In genomic region chr3:152375546-152375945, GRCh38 we compare ENCODE assay signal across 13 cellular contexts.
DNase-seq lines count a peak whose midpoint lies in the region; ATAC-seq, FAIRE-seq and TF ChIP-seq lines count a peak whose summit lies in the region.
"Had no signal": no experiment of that assay in that cellular context is flagged by ENCODE, and none has a peak within 500 bp of the region (broad histone marks: within the 10 kb centered on the region; RNA-seq: fewer than 3 reads in every experiment).

No MANE protein-coding gene starts in this region.

- no peak overlapping the region for H4K91ac ChIP-seq in IMR-90 (ENCODE audit: insufficient read depth, low read depth, low read length)

- no peaks in the 10 kb centered on the region for H3K27me3 ChIP-seq in CD8-positive, alpha-beta memory T cell (ENCODE audit: insufficient read depth, low read length, poor library complexity, severe bottlenecking)
- H3K27me3 ChIP-seq in IMR-90 (ENCODE audit: control insufficient read depth, insufficient read depth, low read length) (no peaks in the 10 kb centered on the region), K562 (ENCODE audit: control insufficient read depth in 2 of 2, insufficient read depth in 2 of 2, low read length in 2 of 2) (no peaks in the 10 kb centered on the region), neutrophil (no peaks in the 10 kb centered on the region)
- H3K27me3 ChIP-seq: ovary, thyroid gland had no signal

- no peaks in the 10 kb centered on the region for H3K9me3 Mint-ChIP-seq in CD8-positive, alpha-beta memory T cell
- peaks cover 9% of the 10 kb centered on the region for H3K9me3 Mint-ChIP-seq in progenitor cell of endocrine pancreas (ENCODE audit: low read depth)

- peak overlapping the region; percentile 82 for H2BK5ac ChIP-seq in IMR-90 (ENCODE audit: low read depth, low read length, poor library complexity, severe bottlenecking)

- H3K36me3 Mint-ChIP-seq in CD8-positive, alpha-beta memory T cell, result peaks cover 16 to 68% (median 28%) of the 10 kb centered on the region in 3 donors
- peaks cover 6% of the 10 kb centered on the region for H3K36me3 Mint-ChIP-seq in progenitor cell of endocrine pancreas (ENCODE audit: insufficient read depth)

- H4K20me1 ChIP-seq in IMR-90 (ENCODE audit: insufficient read depth, low read length), result peaks cover 45% of the 10 kb centered on the region
- H4K20me1 ChIP-seq in K562 (replicated peaks; ENCODE audit: control insufficient read depth, insufficient read depth, low read length), result peaks cover 11% of the 10 kb centered on the region; the same call in 1 of the 2 replicates

- H2BK120ac ChIP-seq in IMR-90 (ENCODE audit: low read depth, low read length), result no peak overlapping the region

- no peaks in the 10 kb centered on the region for H3K9me3 ChIP-seq in CD8-positive, alpha-beta memory T cell (ENCODE audit: low read length)
- no peaks in the 10 kb centered on the region for H3K9me3 ChIP-seq in IMR-90 (ENCODE audit: control insufficient read depth, insufficient read depth, low read length)
- no peaks in the 10 kb centered on the region for H3K9me3 ChIP-seq in K562 (replicated peaks; ENCODE audit: control insufficient read depth, insufficient read depth, low read depth, low read length)
- H3K9me3 ChIP-seq in neutrophil, result no peaks in the 10 kb centered on the region
- H3K9me3 ChIP-seq: ovary, thyroid gland had no signal

- TF ChIP-seq RAD21 in IMR-90 (IDR thresholded peaks at IDR 0.05; ENCODE audit: low read length) (no peak), K562 (CRISPR knock-in tag; conservative IDR thresholded peaks at IDR 0.05 in 1 of 2, IDR thresholded peaks at IDR 0.05 in 1 of 2) (no peak)

- TF ChIP-seq POLR2A in IMR-90 (IDR thresholded peaks at IDR 0.05; ENCODE audit: low read depth, low read length), result no peak
- no peak for TF ChIP-seq POLR2A in K562 (conservative IDR thresholded peaks at IDR 0.05)

- dilution Hi-C loops in IMR-90 (cut with HindIII; ENCODE audit: low sequenced_read_pairs, unreplicated experiment), result no loop called here

- ATAC-seq in IMR-90 (ENCODE audit: low read depth) (no peak), K562 (peak; percentile 46)

- H3K14ac ChIP-seq in IMR-90 (replicated peaks; ENCODE audit: low read depth, low read length), result 0 out of 2 replicates have a peak overlapping the region, but pooled peaks have one; percentile 32

- peak overlapping the region; percentile 39; the same call in 1 of the 2 replicates for H2AK5ac ChIP-seq in IMR-90 (ENCODE audit: low read depth, low read length)

- H3K23ac ChIP-seq in IMR-90 (ENCODE audit: low read depth, low read length), result peak overlapping the region; percentile 52

- H3K4ac ChIP-seq in IMR-90 (ENCODE audit: low read depth, low read length), result 0 out of 2 replicates have a peak overlapping the region, but pooled peaks have one; percentile 8

- peaks cover 100% of the 10 kb centered on the region for H3K79me2 ChIP-seq in K562 (ENCODE audit: control insufficient read depth, insufficient read depth, low read length)

- no peak for DNase-seq in CD8-positive, alpha-beta memory T cell
- DNase-seq in IMR-90, result peak; percentile 67
- DNase-seq in K562 (ENCODE audit: extremely low read depth in 1 of 4, low spot score in 3 of 4), result peak in 1 of 4 experiments; percentile 24
- DNase-seq in GM10266 (ENCODE audit: extremely low spot score), result no peak
- DNase-seq in nucleus accumbens (lab: John Stamatoyannopoulos, UW), result no peak
- no peak for DNase-seq in progenitor cell of endocrine pancreas (ENCODE audit: low spot score, unreplicated experiment)
- no peak for DNase-seq in GM20000 (ENCODE audit: low spot score)
- DNase-seq: activated CD4-positive, CD25-positive, alpha-beta regulatory T cell treated with anti-CD3 and anti-CD28 coated beads, Interleukin-2, amount 50 U/mL, for 72 hours; DMS53; kidney; ovary; thyroid gland had no signal

- H3K9me1 ChIP-seq in IMR-90 (ENCODE audit: insufficient read depth, low read length) (peaks cover 11% of the 10 kb centered on the region), K562 (ENCODE audit: control insufficient read depth, insufficient read depth, low read length) (peaks cover 4% of the 10 kb centered on the region)

- CTCF ChIA-PET in CD8-positive, alpha-beta memory T cell (lab: Charles Lee), result no interaction called here
- CTCF ChIA-PET in IMR-90 (lab: Yijun Ruan, JAX) (interaction anchor here (1.3 kb wide), 1 partner anchor 304 kb away, joined by 4 read pairs; no protein-coding TSS in a partner anchor), K562 (lab: Yijun Ruan, JAX; ENCODE audit: low intra/inter-chr PET ratio) (no interaction called here)

- no peak overlapping the region; the same call in 2 of the 3 replicates for H2BK15ac ChIP-seq in IMR-90 (ENCODE audit: low read depth, low read length)

- H2AFZ ChIP-seq in IMR-90 (replicated peaks; ENCODE audit: low read length, poor library complexity) (no peak overlapping the region), K562 (ENCODE audit: low read depth, low read length) (no peak overlapping the region)

- no peak overlapping the region for H3K9ac ChIP-seq in IMR-90 (ENCODE audit: low read depth, low read length)
- no peak overlapping the region for H3K9ac ChIP-seq in K562 (ENCODE audit: insufficient read depth in 1 of 2, low read depth in 2 of 2, low read length in 2 of 2)

- H4K5ac ChIP-seq in IMR-90 (ENCODE audit: low read depth, low read length), result peak overlapping the region; percentile 64; the same call in 1 of the 2 replicates

- no peak overlapping the region for H3K4me3 ChIP-seq in CD8-positive, alpha-beta memory T cell (ENCODE audit: low read length)
- H3K4me3 ChIP-seq in IMR-90 (ENCODE audit: insufficient read depth, low read depth, low read length) (no peak overlapping the region), K562 (no peak overlapping the region), neutrophil (ENCODE audit: low read depth in 1 of 2, low read length in 1 of 2) (no peak overlapping the region)
- H3K4me3 ChIP-seq: ovary, thyroid gland had no signal

- H3K4me2 ChIP-seq in IMR-90 (ENCODE audit: low read depth, low read length), result no peak overlapping the region
- H3K4me2 ChIP-seq in K562 (ENCODE audit: insufficient read depth, low read length), result no peak overlapping the region

- H3K4me3 Mint-ChIP-seq in CD8-positive, alpha-beta memory T cell, result peak overlapping the region in 2 of 7 donors; percentile 1 to 12
- H3K4me3 Mint-ChIP-seq in progenitor cell of endocrine pancreas (ENCODE audit: low read depth), result no peak overlapping the region

- H3K27ac Mint-ChIP-seq in CD8-positive, alpha-beta memory T cell, result peak overlapping the region in 6 of 8 donors; percentile 9 to 57 (median 52)
- no peak overlapping the region for H3K27ac Mint-ChIP-seq in progenitor cell of endocrine pancreas

- peaks cover 10 to 51% of the 10 kb centered on the region in 2 experiments for H3K79me1 ChIP-seq in IMR-90 (ENCODE audit: low read depth in 1 of 2, low read length in 2 of 2)

- H3K56ac ChIP-seq in IMR-90 (ENCODE audit: extremely low read depth, insufficient read depth, low read length), result no peak overlapping the region

- BruUV-seq in IMR-90 (replicated peaks; lab: Mats Ljungman, UMichigan) (no TSS peak), K562 (replicated peaks; lab: Mats Ljungman, UMichigan) (no TSS peak)

- no peak overlapping the region for H2AK9ac ChIP-seq in IMR-90 (replicated peaks; ENCODE audit: low read depth, low read length, poor library complexity)

- no peak for TF ChIP-seq EP300 in K562 (IDR thresholded peaks at IDR 0.05; ENCODE audit: low read length)

- H3K27me3 Mint-ChIP-seq in CD8-positive, alpha-beta memory T cell, result no peaks in the 10 kb centered on the region
- H3K27me3 Mint-ChIP-seq in progenitor cell of endocrine pancreas, result no peaks in the 10 kb centered on the region

- H4K8ac ChIP-seq in IMR-90 (ENCODE audit: low read depth in 2 of 2, low read length in 2 of 2), result no peak overlapping the region; a peak in 1 of 4 replicates

- no CpG with 5 or more reads among the region's 3 CpGs for WGBS in IMR-90 (ENCODE audit: extremely low coverage in 2 of 2, insufficient read length in 1 of 2), 2 experiments
- WGBS in K562 (ENCODE audit: insufficient coverage, low coverage, missing lambda C conversion rate), result 44% methylated on average over 3 of the region's 3 CpGs

- peak overlapping the region; percentile 54 for H3K18ac ChIP-seq in IMR-90 (ENCODE audit: low read depth, low read length)

- POLR2A ChIA-PET in CD8-positive, alpha-beta memory T cell (lab: Charles Lee), result no interaction called here
- POLR2A ChIA-PET in IMR-90 (lab: Charles Lee; ENCODE audit: unreplicated experiment), result no interaction called here
- POLR2A ChIA-PET in K562 (lab: Yijun Ruan, JAX), result interaction anchor here (1.3 kb wide), 1 partner anchor 10 kb away, joined by 4 read pairs; no protein-coding TSS in a partner anchor

- intact Hi-C loops in IMR-90 (cut with micrococcal nuclease), result no loop called here
- intact Hi-C loops in K562 (cut with micrococcal nuclease), result no loop called here

- FAIRE-seq in K562 (lab: Jason Lieb, UNC), result no peak

- no peak overlapping the region for H2BK20ac ChIP-seq in IMR-90 (ENCODE audit: low read depth, low read length)

- H3K4me1 Mint-ChIP-seq in CD8-positive, alpha-beta memory T cell, result peaks cover 83 to 99% (median 96%) of the 10 kb centered on the region in 3 donors
- peaks cover 3% of the 10 kb centered on the region for H3K4me1 Mint-ChIP-seq in progenitor cell of endocrine pancreas (ENCODE audit: low read depth)

- H3K4me1 ChIP-seq in CD8-positive, alpha-beta memory T cell (ENCODE audit: insufficient read depth, low read length), result peaks cover 70% of the 10 kb centered on the region
- H3K4me1 ChIP-seq in IMR-90 (ENCODE audit: control insufficient read depth, insufficient read depth, low read length) (peaks cover 22% of the 10 kb centered on the region), K562 (replicated peaks in 1 of 2; ENCODE audit: control insufficient read depth in 2 of 2, insufficient read depth in 2 of 2, low read length in 2 of 2) (peaks cover 3 to 5% of the 10 kb centered on the region in 2 experiments), neutrophil (ENCODE audit: control insufficient read depth in 1 of 2, insufficient read depth in 1 of 2, low read depth in 1 of 2, low read length in 1 of 2) (peaks cover 65 to 70% of the 10 kb centered on the region in 2 experiments)

- no peak for TF ChIP-seq CTCF in IMR-90 (conservative IDR thresholded peaks at IDR 0.05; ENCODE audit: low read depth, low read length)
- no peak for TF ChIP-seq CTCF in K562 (IDR thresholded peaks at IDR 0.05 in 2 of 3, conservative IDR thresholded peaks at IDR 0.05 in 1 of 3; ENCODE audit: insufficient read depth in 2 of 3, low read depth in 1 of 3, low read length in 3 of 3)
- TF ChIP-seq CTCF in neutrophil (IDR thresholded peaks at IDR 0.05), result no peak
- no peak for TF ChIP-seq CTCF in GM10266 (IDR thresholded peaks at IDR 0.05; ENCODE audit: control insufficient read depth, insufficient read depth, low read depth, missing control alignments)
- no peak for TF ChIP-seq CTCF in progenitor cell of endocrine pancreas (IDR thresholded peaks at IDR 0.05; ENCODE audit: unreplicated experiment)
- TF ChIP-seq CTCF in GM20000 (IDR thresholded peaks at IDR 0.05; ENCODE audit: extremely low read depth, missing control alignments), result no peak

- H3K27ac ChIP-seq in CD8-positive, alpha-beta memory T cell (ENCODE audit: low read depth, low read length), result no peak overlapping the region
- H3K27ac ChIP-seq in IMR-90 (ENCODE audit: insufficient read depth, low read length), result peak overlapping the region; percentile 66; the same call in 1 of the 2 replicates
- no peak overlapping the region; the same call in 2 of the 3 replicates for H3K27ac ChIP-seq in K562 (ENCODE audit: extremely low read depth, low read depth, low read length)
- H3K27ac ChIP-seq in neutrophil, result peak overlapping the region; percentile 94
- H3K27ac ChIP-seq: ovary had no signal

- in situ Hi-C loops in IMR-90 (cut with MboI; ENCODE audit: low sequenced_read_pairs), result no loop called here
- in situ Hi-C loops in K562 (cut with MboI), result no loop called here

- H3K36me3 ChIP-seq in CD8-positive, alpha-beta memory T cell (ENCODE audit: insufficient read depth, low read length), result peaks cover 12% of the 10 kb centered on the region
- H3K36me3 ChIP-seq in IMR-90 (ENCODE audit: control insufficient read depth, insufficient read depth, low read length) (peaks cover 2% of the 10 kb centered on the region), K562 (ENCODE audit: control insufficient read depth, insufficient read depth, low read length) (peaks cover 26% of the 10 kb centered on the region; the same call in 1 of the 3 replicates), neutrophil (no peaks in the 10 kb centered on the region)
- H3K36me3 ChIP-seq: ovary, thyroid gland had no signal

Comparison
In these comparisons a context has a peak if more than half of its experiments do, and no peak if none do; other contexts are left out.
1. H3K27ac ChIP-seq: peak in IMR-90 (single experiment) and neutrophil (single experiment); none in CD8-positive, alpha-beta memory T cell (single experiment) and K562 (single experiment).